Comparison of ENCODE assay signal across 14 cellular contexts in the genomic region with DNA sequence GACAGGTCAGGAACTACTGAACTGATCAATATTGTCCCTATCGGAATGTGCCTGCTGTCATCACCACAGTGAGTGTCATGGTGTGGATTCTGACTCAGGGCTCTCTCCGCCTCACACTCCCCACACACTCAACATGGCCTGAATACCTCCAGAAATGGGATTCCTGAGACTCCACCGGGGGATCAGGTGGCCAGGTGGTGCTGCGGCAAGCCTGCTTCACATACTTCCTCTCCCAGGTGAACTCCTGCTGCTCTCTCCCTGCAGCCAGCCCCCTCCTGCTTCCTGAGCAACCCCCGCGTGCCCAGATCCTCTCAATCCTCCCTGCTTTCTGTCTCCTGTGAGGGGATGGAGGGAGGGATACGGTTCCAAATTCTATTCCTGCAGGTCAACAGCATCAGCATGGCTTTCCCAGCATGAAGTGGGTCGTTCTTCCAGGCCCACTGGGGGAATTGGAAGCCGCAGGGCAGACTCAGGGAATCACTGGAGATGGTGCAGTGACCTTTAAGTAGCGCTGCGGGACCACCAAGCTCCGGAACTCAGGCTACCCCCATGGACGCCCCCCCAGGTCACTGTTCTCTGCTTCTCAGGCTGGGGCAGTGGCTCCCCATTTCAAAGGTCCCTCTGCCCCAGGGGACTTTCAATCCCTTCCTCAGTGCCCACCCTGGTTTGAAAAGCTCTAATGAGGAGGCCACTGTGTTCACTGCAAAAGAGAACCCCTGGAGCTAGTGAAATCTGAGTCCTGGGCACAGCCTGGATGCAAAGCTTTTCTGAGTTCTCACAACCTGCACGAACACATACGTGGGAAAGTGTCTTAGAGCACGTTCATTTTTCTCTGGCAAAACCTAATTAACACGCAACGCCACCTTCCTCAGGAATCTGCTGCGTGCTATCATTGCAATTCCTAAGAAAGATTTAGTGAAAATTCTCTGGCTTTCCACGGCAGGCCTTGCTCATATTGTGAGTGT.
DNase-seq lines count a peak whose midpoint lies in the region; ATAC-seq, FAIRE-seq and TF ChIP-seq lines count a peak whose summit lies in the region.
"Had no signal": no experiment of that assay in that cellular context is flagged by ENCODE, and none has a peak within 500 bp of the region (broad histone marks: within the 10 kb centered on the region; RNA-seq: fewer than 3 reads in every experiment).

No MANE protein-coding gene starts in this region.

- H3K27me3 Mint-ChIP-seq in MCF 10A (ENCODE audit: insufficient read depth, unreplicated experiment): no peaks in the 10 kb centered on the region

- no peak for TF ChIP-seq EP300 in HepG2 (IDR thresholded peaks at IDR 0.05; ENCODE audit: low read depth in 2 of 2, low read length in 2 of 2)
- TF ChIP-seq EP300 in HepG2 (CRISPR knock-in tag; IDR thresholded peaks at IDR 0.05; ENCODE audit: borderline replicate concordance): no peak

- no peaks in the 10 kb centered on the region for H3K36me3 ChIP-seq in breast epithelium
- no peaks in the 10 kb centered on the region for H3K36me3 ChIP-seq in HepG2 (replicated peaks in 1 of 2; ENCODE audit: control insufficient read depth in 1 of 2, insufficient read depth in 2 of 2, low read length in 2 of 2)

- H3K27ac ChIP-seq in breast epithelium: peak overlapping the region in 1 of 2 donors; percentile 11
- peak overlapping the region; percentile 51 for H3K27ac ChIP-seq in angular gyrus (ENCODE audit: low read depth, low read length)
- no peak overlapping the region for H3K27ac ChIP-seq in HepG2 (ENCODE audit: extremely low read length, insufficient read depth, low read length)

- H3K9ac ChIP-seq in HepG2 (ENCODE audit: insufficient read depth, low read depth, low read length): no peak overlapping the region

- H3K4me3 ChIP-seq in breast epithelium (no peak overlapping the region), HepG2 (replicated peaks in 1 of 3; ENCODE audit: insufficient read depth in 1 of 3, low read depth in 2 of 3, low read length in 3 of 3) (no peak overlapping the region)

- no peak for FAIRE-seq in HepG2 (lab: Jason Lieb, UNC)
- FAIRE-seq: small intestine had no signal

- no peak for TF ChIP-seq RAD21 in HepG2 (CRISPR knock-in tag; IDR thresholded peaks at IDR 0.05)

- H3K9me3 ChIP-seq in breast epithelium (no peaks in the 10 kb centered on the region), HepG2 (ENCODE audit: low read length) (peaks cover 6% of the 10 kb centered on the region)

- intact Hi-C loops in MCF 10A (cut with micrococcal nuclease) (no loop called here), breast epithelium (cut with DNase I; ENCODE audit: low total_unique reads) (no loop called here), HepG2 (cut with micrococcal nuclease; ENCODE audit: unreplicated experiment) (no loop called here)

- BruUV-seq in MCF 10A (replicated peaks; lab: Mats Ljungman, UMichigan) (no TSS peak), HepG2 (replicated peaks; lab: Mats Ljungman, UMichigan) (no TSS peak)

- peak overlapping the region; percentile 55 for H3K27ac Mint-ChIP-seq in MCF 10A (ENCODE audit: low read depth, unreplicated experiment)

- peak; percentile 45 for ATAC-seq in HepG2

- H3K4me1 ChIP-seq in breast epithelium (no peaks in the 10 kb centered on the region), HepG2 (ENCODE audit: insufficient read depth, low read length) (peaks cover 73% of the 10 kb centered on the region)

- no peaks in the 10 kb centered on the region for H3K27me3 ChIP-seq in breast epithelium
- no peaks in the 10 kb centered on the region for H3K27me3 ChIP-seq in HepG2 (ENCODE audit: control insufficient read depth in 1 of 2, insufficient read depth in 2 of 2, low read length in 2 of 2)

- H2AFZ ChIP-seq in HepG2 (ENCODE audit: low read length): no peak overlapping the region

- H3K36me3 Mint-ChIP-seq in MCF 10A (ENCODE audit: insufficient read depth, unreplicated experiment): peaks cover 6% of the 10 kb centered on the region

- in situ Hi-C loops in HepG2 (cut with HindIII; ENCODE audit: extremely low pct_ligation_motif_present, low pct_unique_long_range_greater_than_20kb): no loop called here

- 74% methylated on average over 20 of the region's 20 CpGs for WGBS in HepG2 (ENCODE audit: low lambda C conversion rate)

- POLR2A ChIA-PET in MCF 10A (lab: Yijun Ruan, JAX) (interaction anchor here (0.6 to 2.0 kb wide), 4 partner anchors 15 to 395 kb away, joined by 3 to 14 read pairs (median 4); no protein-coding TSS in a partner anchor), HepG2 (lab: Yijun Ruan, JAX) (no interaction called here)

- no peak for TF ChIP-seq CTCF in MCF 10A (IDR thresholded peaks at IDR 0.05; ENCODE audit: unreplicated experiment)
- TF ChIP-seq CTCF in breast epithelium (IDR thresholded peaks at IDR 0.05): no peak
- no peak for TF ChIP-seq CTCF in HepG2 (CRISPR knock-in tag; IDR thresholded peaks at IDR 0.05)

- H3K4me3 Mint-ChIP-seq in MCF 10A (ENCODE audit: unreplicated experiment): no peak overlapping the region

- TF ChIP-seq POLR2A in breast epithelium (IDR thresholded peaks at IDR 0.05) (no peak), HepG2 (IDR thresholded peaks at IDR 0.05; ENCODE audit: insufficient read depth in 1 of 2, low read depth in 2 of 2, low read length in 2 of 2) (no peak)

- peaks cover 8% of the 10 kb centered on the region for H3K9me3 Mint-ChIP-seq in MCF 10A (ENCODE audit: unreplicated experiment)

- H4K20me1 ChIP-seq in HepG2 (ENCODE audit: insufficient read depth, low read length): no peaks in the 10 kb centered on the region

- H3K79me2 ChIP-seq in HepG2 (ENCODE audit: insufficient read depth, low read length): no peaks in the 10 kb centered on the region

- H3K4me2 ChIP-seq in HepG2 (ENCODE audit: low read depth, low read length): no peak overlapping the region

- CTCF ChIA-PET in MCF 10A (lab: Yijun Ruan, JAX): interaction anchor here (0.6 kb wide), 1 partner anchor 550 kb away, joined by 3 read pairs; no protein-coding TSS in a partner anchor
- CTCF ChIA-PET in HepG2 (lab: Yijun Ruan, JAX; ENCODE audit: low intra/inter-chr PET ratio, low total read pairs): no interaction called here

- H3K4me1 Mint-ChIP-seq in MCF 10A (ENCODE audit: insufficient read depth, unreplicated experiment): peaks cover 32% of the 10 kb centered on the region

- DNase-seq in MCF 10A (ENCODE audit: unreplicated experiment): no peak
- DNase-seq in breast epithelium (ENCODE audit: low spot score in 2 of 2): no peak
- DNase-seq in HepG2 (ENCODE audit: low spot score): no peak
- DNase-seq in superior temporal gyrus (ENCODE audit: extremely low spot score): peak; percentile 35
- no peak for DNase-seq in COR-L47 (lab: John Stamatoyannopoulos, UW)
- no peak for DNase-seq in NCI-H345 treated with DMSO at 0.1 percent for 48 hours (lab: John Stamatoyannopoulos, UW; ENCODE audit: unreplicated experiment)
- no peak for DNase-seq in NCI-H1694 treated with DMSO at 0.1 percent for 48 hours (lab: John Stamatoyannopoulos, UW)
- DNase-seq: ACHN; activated CD4-positive, alpha-beta T cell treated with anti-CD3 and anti-CD28 coated beads, Interleukin-2, amount 50 U/mL, for 1 hour; mammary epithelial cell; NCI-H1048; NCI-H524 treated with DMSO at 0.1 percent for 48 hours; small intestine had no signal

TF ChIP-seq in HepG2, 621 proteins besides CTCF, POLR2A, EP300 and RAD21:
- TF ChIP-seq ZNF687 (CRISPR knock-in tag; IDR thresholded peaks at IDR 0.05) (0 out of 2 replicates have a peak, but pooled peaks have one; percentile 18), ZNF543 (CRISPR knock-in tag; IDR thresholded peaks at IDR 0.05) (no peak)
